14 cellular contexts compared by ENCODE assay signal in the genomic region with DNA sequence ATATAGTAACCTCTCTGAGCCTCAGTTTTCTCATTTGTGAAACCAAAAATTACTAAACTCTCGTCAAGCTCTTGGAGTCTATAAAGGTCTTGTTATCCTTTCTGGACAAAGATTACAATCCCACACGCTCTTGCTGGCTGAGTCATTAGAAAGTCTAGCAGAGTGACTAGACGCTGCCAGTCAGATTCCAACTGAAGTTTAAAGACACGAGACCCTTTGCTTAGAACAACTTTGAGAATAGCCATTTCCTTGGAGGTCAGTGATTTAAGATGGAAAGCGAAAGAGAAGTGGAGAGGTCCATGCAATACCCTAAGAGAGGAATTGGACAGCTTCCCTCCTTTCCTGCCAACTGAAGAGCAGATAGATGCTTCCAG.
A peak's percentile ranks its signal among the peaks of the same experiment; 100 is the strongest.
DNase-seq lines count a peak whose midpoint lies in the region; ATAC-seq lines count a peak whose summit lies in the region.
"Had no signal": no experiment of that assay in that cellular context is flagged by ENCODE, and none has a peak within 500 bp of the region (broad histone marks: within the 10 kb centered on the region; RNA-seq: fewer than 3 reads in every experiment).

No MANE protein-coding gene starts in this region.

- no peaks in the 10 kb centered on the region for H3K27me3 Mint-ChIP-seq in naive thymus-derived CD4-positive, alpha-beta T cell

- H3K36me3 ChIP-seq in GM23248 (ENCODE audit: low read depth) (peaks cover 24% of the 10 kb centered on the region; the same call in 1 of the 2 replicates), adipocyte (ENCODE audit: control insufficient read depth, insufficient read depth, low read length, severe bottlenecking) (peaks cover 55% of the 10 kb centered on the region)
- H3K36me3 ChIP-seq in naive thymus-derived CD4-positive, alpha-beta T cell (ENCODE audit: control insufficient read depth in 2 of 3, insufficient read depth in 3 of 3, low read length in 3 of 3): peaks cover 16 to 65% (median 19%) of the 10 kb centered on the region in 3 experiments
- H3K36me3 ChIP-seq: SJSA1 had no signal

- peak; percentile 26 for DNase-seq in AG08395 (ENCODE audit: low spot score)
- DNase-seq in GM23248: peak; percentile 86
- no peak for DNase-seq in adipocyte (ENCODE audit: low read depth)
- DNase-seq in naive thymus-derived CD4-positive, alpha-beta T cell: no peak
- no peak for DNase-seq in activated naive CD4-positive, alpha-beta T cell (lab: John Stamatoyannopoulos, UW)
- no peak for DNase-seq in stimulated activated CD4-positive, alpha-beta T cell treated with anti-CD3 and anti-CD28 coated beads, Interleukin-1b, Interleukin-23, amount 100 ng/mL, for 48 hours
- DNase-seq: heart right ventricle, NCI-H187 had no signal

- peak overlapping the region in 5 of 9 donors; percentile 16 to 72 (median 54) for H3K27ac Mint-ChIP-seq in naive thymus-derived CD4-positive, alpha-beta T cell
- H3K27ac Mint-ChIP-seq: WTC11 had no signal

- peaks cover 33% of the 10 kb centered on the region for H3F3A ChIP-seq in GM23248 (ENCODE audit: insufficient read depth)

- peak overlapping the region; percentile 60 for H3K4me3 ChIP-seq in GM23248
- H3K4me3 ChIP-seq in adipocyte (ENCODE audit: low read length): peak overlapping the region; percentile 54
- H3K4me3 ChIP-seq in naive thymus-derived CD4-positive, alpha-beta T cell (ENCODE audit: low read length): no peak overlapping the region
- H3K4me3 ChIP-seq: BLaER1 treated with 17β-estradiol and CSF1 and Interleukin-3, amounts not matched to agents 10 nM and 100 nM; heart right ventricle; K562; SJSA1 had no signal

- H3K27ac ChIP-seq in GM23248: peak overlapping the region; percentile 79
- H3K27ac ChIP-seq in naive thymus-derived CD4-positive, alpha-beta T cell (ENCODE audit: low read depth, low read length): no peak overlapping the region
- H3K27ac ChIP-seq: SJSA1 had no signal

- peaks cover 0 to 2% (median 0%) of the 10 kb centered on the region in 11 donors for H3K9me3 Mint-ChIP-seq in naive thymus-derived CD4-positive, alpha-beta T cell
- H3K9me3 Mint-ChIP-seq: WTC11 had no signal

- H3K36me3 Mint-ChIP-seq in naive thymus-derived CD4-positive, alpha-beta T cell: peaks cover 30 to 56% (median 31%) of the 10 kb centered on the region in 5 donors
- H3K36me3 Mint-ChIP-seq: WTC11 had no signal

- H4K20me1 ChIP-seq in GM23248 (ENCODE audit: insufficient read depth): no peaks in the 10 kb centered on the region

- no peak for ATAC-seq in naive thymus-derived CD4-positive, alpha-beta T cell
- ATAC-seq in HG02610 (IDR thresholded peaks at IDR 0.05; ENCODE audit: unreplicated experiment) (no peak), GM21447 (IDR thresholded peaks at IDR 0.05; ENCODE audit: unreplicated experiment) (no peak)

- H3K27me3 ChIP-seq in GM23248 (replicated peaks; ENCODE audit: insufficient read depth) (no peaks in the 10 kb centered on the region), adipocyte (replicated peaks; ENCODE audit: control insufficient read depth, insufficient read depth, low read length) (no peaks in the 10 kb centered on the region)
- H3K27me3 ChIP-seq in naive thymus-derived CD4-positive, alpha-beta T cell (ENCODE audit: control insufficient read depth in 2 of 2, insufficient read depth in 2 of 2, low read length in 2 of 2): no peaks in the 10 kb centered on the region
- H3K27me3 ChIP-seq: BLaER1 treated with 17β-estradiol and CSF1 and Interleukin-3, amounts not matched to agents 10 nM and 100 nM had no signal

- in situ Hi-C loops in GM23248 (cut with MboI): loop anchor here (10.0 kb wide), 1 partner anchor 223 kb away; no protein-coding TSS in a partner anchor

- POLR2A ChIA-PET in naive thymus-derived CD4-positive, alpha-beta T cell (lab: Charles Lee): no interaction called here

- H3K9me3 ChIP-seq in GM23248 (ENCODE audit: low read depth) (no peaks in the 10 kb centered on the region), adipocyte (ENCODE audit: control insufficient read depth, low read length) (no peaks in the 10 kb centered on the region)
- no peaks in the 10 kb centered on the region for H3K9me3 ChIP-seq in naive thymus-derived CD4-positive, alpha-beta T cell (ENCODE audit: control insufficient read depth in 2 of 3, low read length in 3 of 3)
- H3K9me3 ChIP-seq: BLaER1 treated with 17β-estradiol and CSF1 and Interleukin-3, amounts not matched to agents 10 nM and 100 nM; heart right ventricle; SJSA1 had no signal

- no peaks in the 10 kb centered on the region for H3K9me2 ChIP-seq in GM23248 (ENCODE audit: insufficient read depth)

- WGBS in GM23248 (ENCODE audit: low coverage in 1 of 2, low lambda C conversion rate in 2 of 2, missing lambda C conversion rate in 2 of 2), 2 experiments: 12 to 15% methylated on average over 5 of the region's 5 CpGs

- H3K79me2 ChIP-seq in GM23248 (ENCODE audit: insufficient read depth): no peaks in the 10 kb centered on the region

- peaks cover 27% of the 10 kb centered on the region for H3K4me1 ChIP-seq in GM23248 (ENCODE audit: insufficient read depth)
- H3K4me1 ChIP-seq in adipocyte (ENCODE audit: control insufficient read depth, insufficient read depth, low read length): peaks cover 34% of the 10 kb centered on the region
- no peaks in the 10 kb centered on the region for H3K4me1 ChIP-seq in naive thymus-derived CD4-positive, alpha-beta T cell (ENCODE audit: control insufficient read depth in 2 of 2, insufficient read depth in 2 of 2, low read length in 2 of 2)
- H3K4me1 ChIP-seq: SJSA1 had no signal

- H3K4me2 ChIP-seq in GM23248 (ENCODE audit: unreplicated experiment): peak overlapping the region; percentile 89

- peak overlapping the region; percentile 55 for H2AFZ ChIP-seq in GM23248

- no peak overlapping the region for H3K4me3 Mint-ChIP-seq in naive thymus-derived CD4-positive, alpha-beta T cell
- H3K4me3 Mint-ChIP-seq: WTC11 had no signal

- H3K4me1 Mint-ChIP-seq in naive thymus-derived CD4-positive, alpha-beta T cell: peaks cover 11 to 38% (median 29%) of the 10 kb centered on the region in 7 donors

- H3K9ac ChIP-seq in GM23248 (peak overlapping the region; percentile 71), adipocyte (ENCODE audit: low read length) (peak overlapping the region; percentile 64)
- H3K9ac ChIP-seq: BLaER1 treated with 17β-estradiol and CSF1 and Interleukin-3, amounts not matched to agents 10 nM and 100 nM had no signal

- CTCF ChIA-PET in naive thymus-derived CD4-positive, alpha-beta T cell (lab: Charles Lee): interaction anchor here (0.7 to 5.1 kb wide), 3 partner anchors 220 to 682 kb away, joined by 3 to 54 read pairs (median 3); no protein-coding TSS in a partner anchor

- intact Hi-C loops in naive thymus-derived CD4-positive, alpha-beta T cell (cut with micrococcal nuclease): loop anchor here (1.0 to 5.0 kb wide), 6 partner anchors 108 to 831 kb away; partner anchors contain the start of gene APBB1IP (in 2 of the 2)

Comparison
In these comparisons a context has a peak if more than half of its experiments do, and no peak if none do; other contexts are left out.
1. DNase-seq: peak in AG08395 (single experiment) and GM23248 (single experiment); none in adipocyte (single experiment), naive thymus-derived CD4-positive, alpha-beta T cell (0 of 9), activated naive CD4-positive, alpha-beta T cell (0 of 4) and stimulated activated CD4-positive, alpha-beta T cell treated with anti-CD3 and anti-CD28 coated beads, Interleukin-1b, Interleukin-23, amount 100 ng/mL, for 48 hours (single experiment).